Comparison of ENCODE assay signal across 8 cellular contexts in genomic region chr17:74454197-74455024, GRCh38. TPM values are rescaled to one million over a fixed set of nuclear protein-coding genes. Genes with fewer than 3 reads are reported as not detected.
DNase-seq lines count a peak whose midpoint lies in the region; ATAC-seq, FAIRE-seq and TF ChIP-seq lines count a peak whose summit lies in the region.

No MANE protein-coding gene starts in this region.

- no peaks in the 10 kb centered on the region for H4K20me1 ChIP-seq in GM23248 (ENCODE audit: insufficient read depth)

- H3K9me2 ChIP-seq in GM23248 (ENCODE audit: insufficient read depth): no peaks in the 10 kb centered on the region

- TF ChIP-seq CTCF in omental fat pad (IDR thresholded peaks at IDR 0.05): no peak
- TF ChIP-seq CTCF in D721Med (IDR thresholded peaks at IDR 0.05; ENCODE audit: insufficient read depth, missing control alignments): no peak

- no peaks in the 10 kb centered on the region for H3K79me2 ChIP-seq in GM23248 (ENCODE audit: insufficient read depth)

- no peaks in the 10 kb centered on the region for H3K27me3 Mint-ChIP-seq in activated T-cell treated with anti-CD3 and anti-CD28 coated beads, Interleukin-2, amount 50 U/mL, for 4 hours (ENCODE audit: low read depth)

- H3K27me3 ChIP-seq in GM23248 (replicated peaks; ENCODE audit: insufficient read depth): no peaks in the 10 kb centered on the region

- no peaks in the 10 kb centered on the region for H3K9me3 Mint-ChIP-seq in activated T-cell treated with anti-CD3 and anti-CD28 coated beads, Interleukin-2, amount 50 U/mL, for 4 hours

- no peak overlapping the region for H3K4me3 Mint-ChIP-seq in activated T-cell treated with anti-CD3 and anti-CD28 coated beads, Interleukin-2, amount 50 U/mL, for 4 hours

- peaks cover 23% of the 10 kb centered on the region for H3K4me1 Mint-ChIP-seq in activated T-cell treated with anti-CD3 and anti-CD28 coated beads, Interleukin-2, amount 50 U/mL, for 4 hours (ENCODE audit: low read depth)

- H2AFZ ChIP-seq in GM23248: peak overlapping the region; percentile 84

- WGBS in GM23248 (ENCODE audit: low coverage in 1 of 2, low lambda C conversion rate in 2 of 2, missing lambda C conversion rate in 2 of 2), 2 experiments: 8 to 12% methylated on average over 36 to 40 of the region's 40 CpGs

- H3K4me1 ChIP-seq in GM23248 (ENCODE audit: insufficient read depth): peaks cover 4% of the 10 kb centered on the region; the same call in 1 of the 2 replicates

- intact Hi-C loops in Right ventricle myocardium inferior (cut with DNase I): loop anchor here (5.0 kb wide), 2 partner anchors 157 to 242 kb away; partner anchors contain the start of gene TTYH2

- peak overlapping the region; percentile 82 for H3K4me2 ChIP-seq in GM23248 (ENCODE audit: unreplicated experiment)

- TF ChIP-seq POLR2A in GM12891 (IDR thresholded peaks at IDR 0.05; ENCODE audit: low read depth, low read length): no peak

- no peaks in the 10 kb centered on the region for H3F3A ChIP-seq in GM23248 (ENCODE audit: insufficient read depth)

- peak; percentile 27 to 30 for ATAC-seq in activated T-cell treated with anti-CD3 and anti-CD28 coated beads, Interleukin-2, amount 50 U/mL, for 4 hours
- ATAC-seq in Right ventricle myocardium inferior (peak; percentile 66), omental fat pad (ENCODE audit: low FRiP score) (peak; percentile 92)

- H3K36me3 ChIP-seq in GM23248 (ENCODE audit: low read depth): no peaks in the 10 kb centered on the region

- in situ Hi-C loops in GM23248 (cut with MboI): no loop called here

- peak; percentile 61 for FAIRE-seq in GM12891 (lab: Jason Lieb, UNC)
- no peak for FAIRE-seq in D721Med (lab: Jason Lieb, UNC)

- H3K36me3 Mint-ChIP-seq in activated T-cell treated with anti-CD3 and anti-CD28 coated beads, Interleukin-2, amount 50 U/mL, for 4 hours (ENCODE audit: insufficient read depth): no peaks in the 10 kb centered on the region

- DNase-seq in GM12891 (ENCODE audit: insufficient read length, low spot score) (no peak), GM23248 (peak; percentile 93), MV-4-11 (lab: John Stamatoyannopoulos, UW) (peak; percentile 73), Right ventricle myocardium inferior (ENCODE audit: missing footprints) (peak; percentile 96), omental fat pad (ENCODE audit: low spot score) (peak; percentile 62), D721Med (ENCODE audit: insufficient read length, low spot score) (no peak)
- DNase-seq in activated T-cell treated with anti-CD3 and anti-CD28 coated beads, Interleukin-2, amount 50 U/mL, for 4 hours: peak; percentile 47
- DNase-seq in activated effector memory CD4-positive, alpha-beta T cell treated with anti-CD3 and anti-CD28 coated beads, Interleukin-2, amount 50 U/mL, for 16 hours: no peak

- no peak overlapping the region for H3K27ac ChIP-seq in GM23248

- no peaks in the 10 kb centered on the region for H3K9me3 ChIP-seq in GM23248 (ENCODE audit: low read depth)

- H3K4me3 ChIP-seq in GM23248: peak overlapping the region; percentile 70

- peak overlapping the region; percentile 81 for H3K9ac ChIP-seq in GM23248

TF ChIP-seq in GM12891, 5 proteins besides CTCF, POLR2A, EP300 and RAD21:
- no peak for TF ChIP-seq TAF1 (IDR thresholded peaks at IDR 0.05; ENCODE audit: low read depth, low read length)
- no peak for TF ChIP-seq POU2F2 (IDR thresholded peaks at IDR 0.05; ENCODE audit: low read depth, low read length)
- no peak for TF ChIP-seq SPI1 (IDR thresholded peaks at IDR 0.05; ENCODE audit: low read depth, low read length)
- TF ChIP-seq POLR2AphosphoS5 (IDR thresholded peaks at IDR 0.05; ENCODE audit: low read depth, low read length): no peak
- TF ChIP-seq PAX5 (IDR thresholded peaks at IDR 0.05; ENCODE audit: insufficient read depth, low read length, severe bottlenecking): no peak

RNA-seq across cellular contexts. Expression of gene CD300A, which starts 12.0 kb away (rescaled TPM):
- polyA plus RNA-seq in GM12891 (2012; ENCODE audit: low read depth, missing spikeins): 40.2 TPM
- not detected in 2 replicates for total RNA-seq in GM23248 (2014; rRNA removed; shearing (Covaris generic))
- polyA plus RNA-seq in GM23248 (2016; fragmentation: Nextera tagmentation; extraction: Ambion mirVana): not detected in 2 replicates
- total RNA-seq in activated T-cell treated with anti-CD3 and anti-CD28 coated beads, Interleukin-2, amount 50 U/mL, for 4 hours: 1 to 10 TPM; 1.3 to 2.6 (median 2.1) TPM
- total RNA-seq in Right ventricle myocardium inferior (2.4 TPM), omental fat pad (10 to 100 TPM in 3 of 4 donors, 1 to 10 TPM in 1; 4.8 to 24.6 (median 16.6) TPM)

RNA-seq across cellular contexts. Expression of gene GPRC5C, which starts 22.5 kb away (rescaled TPM):
- polyA plus RNA-seq in GM12891 (2012; ENCODE audit: low read depth, missing spikeins): 7.5 TPM
- total RNA-seq in GM23248 (2014; rRNA removed; shearing (Covaris generic)): 0.25 and 2.7 TPM in 2 replicates
- polyA plus RNA-seq in GM23248 (2016; fragmentation: Nextera tagmentation; extraction: Ambion mirVana): 0.95 and 1.6 TPM in 2 replicates
- under 1 TPM; 0.49 to 0.76 (median 0.63) TPM for total RNA-seq in activated T-cell treated with anti-CD3 and anti-CD28 coated beads, Interleukin-2, amount 50 U/mL, for 4 hours
- total RNA-seq in Right ventricle myocardium inferior (37.2 TPM), omental fat pad (10 to 100 TPM; 11.5 to 29.0 (median 16.0) TPM)

Comparison
In these comparisons a context has a peak if more than half of its experiments do, and no peak if none do; other contexts are left out.
1. DNase-seq: peak in GM23248 (single experiment), MV-4-11 (single experiment), activated T-cell treated with anti-CD3 and anti-CD28 coated beads, Interleukin-2, amount 50 U/mL, for 4 hours (single experiment), Right ventricle myocardium inferior (single experiment) and omental fat pad (single experiment); none in GM12891 (single experiment), activated effector memory CD4-positive, alpha-beta T cell treated with anti-CD3 and anti-CD28 coated beads, Interleukin-2, amount 50 U/mL, for 16 hours (single experiment) and D721Med (single experiment).
2. ATAC-seq: peak in every context shown above with its lines; median percentile 92 in omental fat pad; 66 in Right ventricle myocardium inferior; 28 in activated T-cell treated with anti-CD3 and anti-CD28 coated beads, Interleukin-2, amount 50 U/mL, for 4 hours.